Comparison of ENCODE assay signal across 24 cellular contexts in the genomic region with DNA sequence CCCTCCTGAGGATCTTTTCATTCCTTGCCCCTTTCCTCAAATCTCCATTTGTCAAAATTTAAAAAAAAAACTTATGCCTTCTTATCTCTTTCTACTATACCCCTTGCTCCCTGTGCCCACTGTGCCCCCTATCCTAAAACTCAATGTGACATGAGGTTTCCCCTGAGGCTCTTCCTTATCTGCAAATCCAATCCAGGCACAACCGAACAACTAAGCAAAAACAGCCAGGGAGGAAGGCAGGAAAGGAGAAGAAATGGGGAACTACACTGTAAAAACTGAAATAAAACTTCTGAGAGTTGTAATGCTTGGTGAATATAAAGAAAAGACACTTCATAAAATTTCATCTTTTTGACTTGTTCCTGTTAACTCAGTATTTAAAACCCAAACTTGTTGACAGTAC.
"Had no signal": no experiment of that assay in that cellular context is flagged by ENCODE, and none has a peak within 500 bp of the region (broad histone marks: within the 10 kb centered on the region; RNA-seq: fewer than 3 reads in every experiment).

No MANE protein-coding gene starts in this region.

- H3K36me3 ChIP-seq: right atrium auricular region, spleen, transverse colon had no signal

- FAIRE-seq: keratinocyte, TTC549 had no signal

- ATAC-seq: activated naive CD8-positive, alpha-beta T cell treated with anti-CD3 and anti-CD28 coated beads, Interleukin-2, amount 50 U/mL, for 24 hours; gastroesophageal sphincter; left cardiac atrium; left ventricle myocardium superior; WTC11 had no signal

- H3K27ac ChIP-seq: gastroesophageal sphincter, right atrium auricular region, spleen, testis, transverse colon had no signal

- H3K36me3 Mint-ChIP-seq: activated naive CD4-positive, alpha-beta T cell treated with anti-CD3 and anti-CD28 coated beads, Interleukin-2, amount 50 U/mL, for 24 hours; naive B cell; WTC11 had no signal

- H3K4me1 ChIP-seq: gastroesophageal sphincter, right atrium auricular region, spleen, testis had no signal

- H3K4me3 ChIP-seq: gastroesophageal sphincter, right atrium auricular region, spleen, testis, transverse colon had no signal

- H3K9me3 Mint-ChIP-seq: activated CD4-positive, alpha-beta memory T cell treated with anti-CD3 and anti-CD28 coated beads, Interleukin-2, amount 10 ng/mL, durations not matched to agents 7 days and 5 days; activated naive CD4-positive, alpha-beta T cell treated with anti-CD3 and anti-CD28 coated beads, Interleukin-2, amount 50 U/mL, for 24 hours; activated naive CD8-positive, alpha-beta T cell treated with anti-CD3 and anti-CD28 coated beads, Interleukin-2, amount 50 U/mL, for 24 hours; activated T-cell treated with anti-CD3 and anti-CD28 coated beads, Interleukin-2, amount 50 U/mL, for 24 hours; activated T-helper 2 cell treated with anti-CD3 and anti-CD28 coated beads, Interferon-gamma antibody, Interleukin-2, Interleukin-4, amounts not matched to agents 10 μg/mL and 5 μg/mL and 100 μg/mL, durations not matched to agents 14 hours and 24 hours and 36 hours; WTC11 had no signal

- H3K4me1 Mint-ChIP-seq: activated CD4-positive, alpha-beta memory T cell treated with anti-CD3 and anti-CD28 coated beads, Interleukin-2, amount 10 ng/mL, durations not matched to agents 7 days and 5 days; activated CD4-positive, alpha-beta T cell treated with anti-CD3 and anti-CD28 coated beads, Interleukin-2, amount 10 ng/mL, durations not matched to agents 7 days and 5 days; activated naive CD4-positive, alpha-beta T cell treated with anti-CD3 and anti-CD28 coated beads, Interleukin-2, amount 50 U/mL, for 24 hours; activated naive CD8-positive, alpha-beta T cell treated with anti-CD3 and anti-CD28 coated beads, Interleukin-2, amount 50 U/mL, for 24 hours; naive B cell; WTC11 had no signal

- H3K9me3 ChIP-seq: testis, transverse colon had no signal

- DNase-seq: activated CD4-positive, alpha-beta memory T cell treated with anti-CD3 and anti-CD28 coated beads, Interleukin-2, amount 10 ng/mL, durations not matched to agents 7 days and 5 days; activated CD4-positive, alpha-beta T cell treated with anti-CD3 and anti-CD28 coated beads for 1 hour; activated CD4-positive, alpha-beta T cell treated with anti-CD3 and anti-CD28 coated beads, Interleukin-2, amount 10 ng/mL, durations not matched to agents 7 days and 5 days; activated CD8-positive, alpha-beta memory T cell treated with anti-CD3 and anti-CD28 coated beads, Interleukin-2, amount 50 U/mL, for 48 hours; activated naive CD8-positive, alpha-beta T cell treated with anti-CD3 and anti-CD28 coated beads, Interleukin-2, amount 50 U/mL, for 24 hours; activated T-cell treated with anti-CD3 and anti-CD28 coated beads, Interleukin-2, amount 50 U/mL, for 24 hours; amygdala; caudate nucleus; hippocampal formation; left cardiac atrium; left ventricle myocardium superior; naive B cell; nucleus accumbens; spleen; stimulated activated naive CD4-positive, alpha-beta T cell treated with Interleukin-2 at 50 U/mL for 16 hours; testis; transverse colon had no signal

- H3K27ac Mint-ChIP-seq: activated CD4-positive, alpha-beta memory T cell treated with anti-CD3 and anti-CD28 coated beads, Interleukin-2, amount 10 ng/mL, durations not matched to agents 7 days and 5 days; activated CD4-positive, alpha-beta T cell treated with anti-CD3 and anti-CD28 coated beads, Interleukin-2, amount 10 ng/mL, durations not matched to agents 7 days and 5 days; activated naive CD4-positive, alpha-beta T cell treated with anti-CD3 and anti-CD28 coated beads, Interleukin-2, amount 50 U/mL, for 24 hours; activated naive CD8-positive, alpha-beta T cell treated with anti-CD3 and anti-CD28 coated beads, Interleukin-2, amount 50 U/mL, for 24 hours; activated T-cell treated with anti-CD3 and anti-CD28 coated beads, Interleukin-2, amount 50 U/mL, for 24 hours; activated T-helper 2 cell treated with anti-CD3 and anti-CD28 coated beads, Interferon-gamma antibody, Interleukin-2, Interleukin-4, amounts not matched to agents 10 μg/mL and 5 μg/mL and 100 μg/mL, durations not matched to agents 14 hours and 24 hours and 36 hours; naive B cell; WTC11 had no signal

- H3K27me3 ChIP-seq: gastroesophageal sphincter, right atrium auricular region, spleen, testis, transverse colon had no signal

- H3K27me3 Mint-ChIP-seq: activated CD4-positive, alpha-beta memory T cell treated with anti-CD3 and anti-CD28 coated beads, Interleukin-2, amount 10 ng/mL, durations not matched to agents 7 days and 5 days; activated CD4-positive, alpha-beta T cell treated with anti-CD3 and anti-CD28 coated beads, Interleukin-2, amount 10 ng/mL, durations not matched to agents 7 days and 5 days; activated naive CD8-positive, alpha-beta T cell treated with anti-CD3 and anti-CD28 coated beads, Interleukin-2, amount 50 U/mL, for 24 hours; activated T-cell treated with anti-CD3 and anti-CD28 coated beads, Interleukin-2, amount 50 U/mL, for 24 hours; naive B cell had no signal

- H3K4me3 Mint-ChIP-seq: activated CD4-positive, alpha-beta memory T cell treated with anti-CD3 and anti-CD28 coated beads, Interleukin-2, amount 10 ng/mL, durations not matched to agents 7 days and 5 days; activated CD4-positive, alpha-beta T cell treated with anti-CD3 and anti-CD28 coated beads, Interleukin-2, amount 10 ng/mL, durations not matched to agents 7 days and 5 days; activated naive CD4-positive, alpha-beta T cell treated with anti-CD3 and anti-CD28 coated beads, Interleukin-2, amount 50 U/mL, for 24 hours; activated naive CD8-positive, alpha-beta T cell treated with anti-CD3 and anti-CD28 coated beads, Interleukin-2, amount 50 U/mL, for 24 hours; activated T-cell treated with anti-CD3 and anti-CD28 coated beads, Interleukin-2, amount 50 U/mL, for 24 hours; naive B cell; WTC11 had no signal
